ENCODE assay signal across 8 cellular contexts in genomic region chr7:37990337-37990736, GRCh38.
"Had no signal": no experiment of that assay in that cellular context is flagged by ENCODE, and none has a peak within 500 bp of the region (broad histone marks: within the 10 kb centered on the region; RNA-seq: fewer than 3 reads in every experiment).

No MANE protein-coding gene starts in this region.

- ATAC-seq: GM23338, HepG2 had no signal

- H3K27ac Mint-ChIP-seq: GM23338 had no signal

- H3K4me2 ChIP-seq: GM23338 had no signal

- H3K4me3 Mint-ChIP-seq: GM23338, H9 had no signal

- DNase-seq: H9, HCEC 1CT, IMR-90 had no signal

- H2AFZ ChIP-seq: GM23338 had no signal

- FAIRE-seq: H1, H54, HepG2, HTR-8/SVneo had no signal

- H3K4me3 ChIP-seq: GM23338 had no signal
